8 cellular contexts compared by ENCODE assay signal in the genomic region with DNA sequence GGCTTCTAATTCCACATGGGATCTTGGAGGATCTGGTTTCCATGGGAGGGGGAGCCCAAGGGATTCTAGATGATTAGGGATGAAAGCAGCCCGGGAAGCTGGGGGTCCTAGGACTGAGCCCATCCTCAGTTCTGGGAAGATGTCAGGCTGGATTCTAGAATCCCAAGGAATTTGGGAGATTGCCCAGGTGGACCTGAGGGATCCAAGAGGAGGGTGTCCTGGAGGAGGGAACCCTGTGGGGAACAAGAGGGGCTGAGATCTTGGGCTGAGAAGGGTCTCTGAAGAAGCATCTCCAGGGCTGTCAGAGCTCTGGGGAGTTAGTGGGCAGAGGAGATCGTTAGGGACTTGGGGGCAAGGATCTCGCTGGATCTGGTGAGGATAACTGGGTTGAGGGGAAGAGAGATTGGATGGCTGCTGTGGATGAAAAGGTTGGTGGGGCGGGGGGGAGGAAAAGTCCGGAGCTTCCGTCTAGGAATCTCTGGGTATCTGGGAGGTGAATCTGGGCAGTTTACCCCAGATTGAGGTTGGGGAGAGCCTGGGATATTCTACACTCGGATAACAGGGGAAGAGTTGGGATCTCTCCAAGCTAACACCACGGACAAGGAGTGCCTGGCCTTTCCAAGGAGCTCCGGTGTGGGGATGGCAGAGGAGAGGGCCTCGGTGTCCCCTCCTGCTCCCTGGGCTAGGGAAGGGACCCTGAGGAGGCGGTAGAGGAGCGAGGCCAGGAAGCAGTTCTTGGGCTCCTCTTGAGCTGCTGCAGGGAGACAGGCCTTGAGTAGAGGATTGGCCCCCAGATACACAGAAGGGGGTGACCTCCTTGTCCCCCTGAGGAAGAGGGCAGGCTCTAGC. TPM values are rescaled to one million over a fixed set of nuclear protein-coding genes. Genes with fewer than 3 reads are reported as not detected.
DNase-seq lines count a peak whose midpoint lies in the region; ATAC-seq and TF ChIP-seq lines count a peak whose summit lies in the region.
"Had no signal": no experiment of that assay in that cellular context is flagged by ENCODE, and none has a peak within 500 bp of the region (broad histone marks: within the 10 kb centered on the region; RNA-seq: fewer than 3 reads in every experiment).

No MANE protein-coding gene starts in this region.

- no peaks in the 10 kb centered on the region for H3K27me3 ChIP-seq in endodermal cell (ENCODE audit: control insufficient read depth, insufficient read depth, low read length, poor library complexity, severe bottlenecking)
- H3K27me3 ChIP-seq: adrenal gland had no signal

- no peak for DNase-seq in T-helper 2 cell treated with Interferon-gamma antibody and Interleukin-4, amounts not matched to agents 5 μg/mL and 100 μg/mL, for 36 hours (ENCODE audit: low spot score)
- no peak for DNase-seq in T-helper 2 cell
- peak; percentile 43 for DNase-seq in endodermal cell
- DNase-seq in stimulated activated naive CD8-positive, alpha-beta T cell treated with anti-CD3 and anti-CD28 coated beads, Interleukin-15, amount 100 ng/mL, for 72 hours, result no peak
- DNase-seq in DMS153 (lab: John Stamatoyannopoulos, UW), result no peak
- DNase-seq: AML-193 had no signal

- no peak for ATAC-seq in stimulated activated naive CD8-positive, alpha-beta T cell treated with anti-CD3 and anti-CD28 coated beads, Interleukin-15, amount 100 ng/mL, for 72 hours
- ATAC-seq in HG03565 (IDR thresholded peaks at IDR 0.05; ENCODE audit: unreplicated experiment), result no peak

- peak overlapping the region; percentile 52 for H3K27ac Mint-ChIP-seq in T-helper 2 cell treated with Interferon-gamma antibody and Interleukin-4, amounts not matched to agents 5 μg/mL and 100 μg/mL, for 36 hours
- peak overlapping the region; percentile 62 for H3K27ac Mint-ChIP-seq in endodermal cell
- H3K27ac Mint-ChIP-seq in stimulated activated naive CD8-positive, alpha-beta T cell treated with anti-CD3 and anti-CD28 coated beads, Interleukin-15, amount 100 ng/mL, for 72 hours, result peak overlapping the region in 1 of 2 donors; percentile 6

- no peaks in the 10 kb centered on the region for H3K4me1 ChIP-seq in endodermal cell (ENCODE audit: control insufficient read depth, insufficient read depth, low read length)

- no peak for TF ChIP-seq CTCF in endodermal cell (conservative IDR thresholded peaks at IDR 0.05)

- peak overlapping the region; percentile 95 for H3K4me3 ChIP-seq in endodermal cell (ENCODE audit: low read length)

- peaks cover 7% of the 10 kb centered on the region for H3K36me3 Mint-ChIP-seq in T-helper 2 cell treated with Interferon-gamma antibody and Interleukin-4, amounts not matched to agents 5 μg/mL and 100 μg/mL, for 36 hours (ENCODE audit: low read depth)
- H3K36me3 Mint-ChIP-seq in endodermal cell (ENCODE audit: low read depth), result peaks cover 12% of the 10 kb centered on the region

- H3K9me3 Mint-ChIP-seq in T-helper 2 cell treated with Interferon-gamma antibody and Interleukin-4, amounts not matched to agents 5 μg/mL and 100 μg/mL, for 36 hours, result no peaks in the 10 kb centered on the region
- no peaks in the 10 kb centered on the region for H3K9me3 Mint-ChIP-seq in endodermal cell
- no peaks in the 10 kb centered on the region for H3K9me3 Mint-ChIP-seq in stimulated activated naive CD8-positive, alpha-beta T cell treated with anti-CD3 and anti-CD28 coated beads, Interleukin-15, amount 100 ng/mL, for 72 hours

- peaks cover 19% of the 10 kb centered on the region for H3K36me3 ChIP-seq in endodermal cell (ENCODE audit: control insufficient read depth, insufficient read depth, low read length)

- H3K4me1 Mint-ChIP-seq in T-helper 2 cell treated with Interferon-gamma antibody and Interleukin-4, amounts not matched to agents 5 μg/mL and 100 μg/mL, for 36 hours (ENCODE audit: low read depth), result peaks cover 28% of the 10 kb centered on the region
- peaks cover 17% of the 10 kb centered on the region for H3K4me1 Mint-ChIP-seq in endodermal cell
- peaks cover 44% of the 10 kb centered on the region for H3K4me1 Mint-ChIP-seq in stimulated activated naive CD8-positive, alpha-beta T cell treated with anti-CD3 and anti-CD28 coated beads, Interleukin-15, amount 100 ng/mL, for 72 hours

- no peaks in the 10 kb centered on the region for H3K9me3 ChIP-seq in endodermal cell (ENCODE audit: control insufficient read depth, low read length)
- H3K9me3 ChIP-seq: adrenal gland had no signal

- H3K4me3 Mint-ChIP-seq in T-helper 2 cell treated with Interferon-gamma antibody and Interleukin-4, amounts not matched to agents 5 μg/mL and 100 μg/mL, for 36 hours, result peak overlapping the region; percentile 65
- H3K4me3 Mint-ChIP-seq in endodermal cell, result peak overlapping the region; percentile 92
- H3K4me3 Mint-ChIP-seq in stimulated activated naive CD8-positive, alpha-beta T cell treated with anti-CD3 and anti-CD28 coated beads, Interleukin-15, amount 100 ng/mL, for 72 hours, result peak overlapping the region; percentile 85 to 87

- H3K27me3 Mint-ChIP-seq in T-helper 2 cell treated with Interferon-gamma antibody and Interleukin-4, amounts not matched to agents 5 μg/mL and 100 μg/mL, for 36 hours (ENCODE audit: low read depth), result no peaks in the 10 kb centered on the region
- no peaks in the 10 kb centered on the region for H3K27me3 Mint-ChIP-seq in endodermal cell (ENCODE audit: insufficient read depth)
- no peaks in the 10 kb centered on the region for H3K27me3 Mint-ChIP-seq in stimulated activated naive CD8-positive, alpha-beta T cell treated with anti-CD3 and anti-CD28 coated beads, Interleukin-15, amount 100 ng/mL, for 72 hours

- H3K27ac ChIP-seq in endodermal cell (ENCODE audit: low read depth, low read length), result no peak overlapping the region

- H3K9ac ChIP-seq in endodermal cell (ENCODE audit: extremely low read depth, low read length, poor library complexity, severe bottlenecking), result peak overlapping the region; percentile 51

- 81 to 96% methylated on average over 9 to 12 of the region's 12 CpGs for WGBS in endodermal cell (ENCODE audit: insufficient coverage in 1 of 2, insufficient read length in 1 of 2), 2 experiments

RNA-seq across cellular contexts. Expression of gene FBXL19, which starts 1.6 kb away (rescaled TPM):
- total RNA-seq in endodermal cell, result 10 to 100 TPM; 74.0 to 84.3 TPM
- polyA plus RNA-seq in endodermal cell (2013, experiment 1 of 2), result 49.4 TPM
- 46.5 TPM for polyA plus RNA-seq in endodermal cell (2013, experiment 2 of 2)

RNA-seq across cellular contexts. Expression of gene ORAI3, which starts 23.8 kb away (rescaled TPM):
- 10 to 100 TPM; 16.9 to 17.7 TPM for total RNA-seq in endodermal cell
- polyA plus RNA-seq in endodermal cell (2013, experiment 1 of 2), result 9.2 TPM
- 10.4 TPM for polyA plus RNA-seq in endodermal cell (2013, experiment 2 of 2)

RNA-seq across cellular contexts. Expression of gene CTF1, which starts 28.6 kb away (rescaled TPM):
- 1 to 10 TPM; 3.1 to 3.3 TPM for total RNA-seq in endodermal cell
- polyA plus RNA-seq in endodermal cell (2013, experiment 1 of 2), result 3.8 TPM
- 2.8 TPM for polyA plus RNA-seq in endodermal cell (2013, experiment 2 of 2)

RNA-seq across cellular contexts. Expression of gene BCL7C, which starts 31.1 kb away (rescaled TPM):
- 10 to 100 TPM; 64.7 to 67.6 TPM for total RNA-seq in endodermal cell
- polyA plus RNA-seq in endodermal cell (2013, experiment 1 of 2), result 39.4 TPM
- polyA plus RNA-seq in endodermal cell (2013, experiment 2 of 2), result 41.9 TPM

RNA-seq across cellular contexts. Expression of gene SETD1A, which starts 32.5 kb away (rescaled TPM):
- 10 to 100 TPM; 23.8 to 25.0 TPM for total RNA-seq in endodermal cell
- 21.0 TPM for polyA plus RNA-seq in endodermal cell (2013, experiment 1 of 2)
- 18.2 TPM for polyA plus RNA-seq in endodermal cell (2013, experiment 2 of 2)
